In genomic region chr18:48952287-48953095, GRCh38 we compare ENCODE assay signal across 1 cellular context.
A peak's percentile ranks its signal among the peaks of the same experiment; 100 is the strongest.
TF ChIP-seq lines count a peak whose summit lies in the region.

No MANE protein-coding gene starts in this region.

TF ChIP-seq in HepG2, 621 proteins besides CTCF, POLR2A, EP300 and RAD21 (continued from another document and continues in another):
- TF ChIP-seq, protein P1, sequence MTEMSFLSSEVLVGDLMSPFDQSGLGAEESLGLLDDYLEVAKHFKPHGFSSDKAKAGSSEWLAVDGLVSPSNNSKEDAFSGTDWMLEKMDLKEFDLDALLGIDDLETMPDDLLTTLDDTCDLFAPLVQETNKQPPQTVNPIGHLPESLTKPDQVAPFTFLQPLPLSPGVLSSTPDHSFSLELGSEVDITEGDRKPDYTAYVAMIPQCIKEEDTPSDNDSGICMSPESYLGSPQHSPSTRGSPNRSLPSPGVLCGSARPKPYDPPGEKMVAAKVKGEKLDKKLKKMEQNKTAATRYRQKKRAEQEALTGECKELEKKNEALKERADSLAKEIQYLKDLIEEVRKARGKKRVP (CRISPR knock-in tag; IDR thresholded peaks at IDR 0.05): 0 out of 4 replicates have a peak, but pooled peaks of 1 of the 2 experiments have one; percentile 25
- TF ChIP-seq JUND (CRISPR knock-in tag; IDR thresholded peaks at IDR 0.05) (no peak), NR2C2 (CRISPR knock-in tag; IDR thresholded peaks at IDR 0.05; ENCODE audit: borderline replicate concordance) (peak; percentile 20; the same call in 1 of the 2 replicates), SKI (IDR thresholded peaks at IDR 0.05; ENCODE audit: partially characterized antibody) (peak; percentile 94), ZNF841 (CRISPR knock-in tag; IDR thresholded peaks at IDR 0.05; ENCODE audit: borderline replicate concordance) (no peak), ZNF772 (CRISPR knock-in tag; IDR thresholded peaks at IDR 0.05) (no peak), ZNF317 (CRISPR knock-in tag; IDR thresholded peaks at IDR 0.05) (peak; percentile 68), SRSF1 (optimal IDR thresholded peaks at IDR 0.05; ENCODE audit: low read depth, low read length) (peak; percentile 96), HBP1 (CRISPR knock-in tag; IDR thresholded peaks at IDR 0.05; ENCODE audit: low read depth) (peak; percentile 34; the same call in 1 of the 2 replicates), PITX1 (CRISPR knock-in tag; IDR thresholded peaks at IDR 0.05) (no peak), ISL2 (CRISPR knock-in tag; IDR thresholded peaks at IDR 0.05) (peak; percentile 47), ZFP1 (CRISPR knock-in tag; IDR thresholded peaks at IDR 0.05) (no peak), NPAS2 (CRISPR knock-in tag; IDR thresholded peaks at IDR 0.05; ENCODE audit: borderline replicate concordance) (no peak), ZMYM2 (CRISPR knock-in tag; IDR thresholded peaks at IDR 0.05) (no peak), ZBTB25 (CRISPR knock-in tag; IDR thresholded peaks at IDR 0.05) (peak; percentile 26; the same call in 1 of the 2 replicates), ZNF563 (CRISPR knock-in tag; IDR thresholded peaks at IDR 0.05) (0 out of 2 replicates have a peak, but pooled peaks have one; percentile 45), NKX3-1 (CRISPR knock-in tag; IDR thresholded peaks at IDR 0.05) (0 out of 2 replicates have a peak, but pooled peaks have one; percentile 46), TFDP2 (CRISPR knock-in tag; IDR thresholded peaks at IDR 0.05) (no peak; the same call in 1 of the 2 replicates), ZNF674 (CRISPR knock-in tag; IDR thresholded peaks at IDR 0.05; ENCODE audit: low read depth) (no peak), KDM2A (CRISPR knock-in tag; IDR thresholded peaks at IDR 0.05; ENCODE audit: borderline replicate concordance, low read depth) (peak; percentile 73; the same call in 1 of the 2 replicates), XBP1 (CRISPR knock-in tag; IDR thresholded peaks at IDR 0.05) (no peak), ZNF296 (CRISPR knock-in tag; conservative IDR thresholded peaks at IDR 0.05) (no peak), PATZ1 (CRISPR knock-in tag; IDR thresholded peaks at IDR 0.05) (peak; percentile 36; the same call in 1 of the 2 replicates), ZNF138 (CRISPR knock-in tag; IDR thresholded peaks at IDR 0.05; ENCODE audit: low read depth) (no peak), ADNP (CRISPR knock-in tag; IDR thresholded peaks at IDR 0.05) (no peak), RXRA (CRISPR knock-in tag; IDR thresholded peaks at IDR 0.05) (peak; percentile 45), TP53 (CRISPR knock-in tag; conservative IDR thresholded peaks at IDR 0.05) (0 out of 2 replicates have a peak, but pooled peaks have one; percentile 15), ZNF337 (CRISPR knock-in tag; IDR thresholded peaks at IDR 0.05; ENCODE audit: borderline replicate concordance, low read depth) (peak; percentile 46; the same call in 1 of the 2 replicates), SAFB2 (CRISPR knock-in tag; IDR thresholded peaks at IDR 0.05; ENCODE audit: borderline replicate concordance, low read depth) (no peak), LCORL (IDR thresholded peaks at IDR 0.05) (no peak), LCORL (CRISPR knock-in tag; IDR thresholded peaks at IDR 0.05) (no peak), KDM3A (CRISPR knock-in tag; IDR thresholded peaks at IDR 0.05; ENCODE audit: low read depth) (no peak), NFE2L1 (CRISPR knock-in tag; IDR thresholded peaks at IDR 0.05; ENCODE audit: borderline replicate concordance) (no peak), ZNF343 (CRISPR knock-in tag; IDR thresholded peaks at IDR 0.05) (0 out of 2 replicates have a peak, but pooled peaks have one; percentile 10), ZFP36L2 (CRISPR knock-in tag; IDR thresholded peaks at IDR 0.05) (no peak)
- TF ChIP-seq, protein P2, sequence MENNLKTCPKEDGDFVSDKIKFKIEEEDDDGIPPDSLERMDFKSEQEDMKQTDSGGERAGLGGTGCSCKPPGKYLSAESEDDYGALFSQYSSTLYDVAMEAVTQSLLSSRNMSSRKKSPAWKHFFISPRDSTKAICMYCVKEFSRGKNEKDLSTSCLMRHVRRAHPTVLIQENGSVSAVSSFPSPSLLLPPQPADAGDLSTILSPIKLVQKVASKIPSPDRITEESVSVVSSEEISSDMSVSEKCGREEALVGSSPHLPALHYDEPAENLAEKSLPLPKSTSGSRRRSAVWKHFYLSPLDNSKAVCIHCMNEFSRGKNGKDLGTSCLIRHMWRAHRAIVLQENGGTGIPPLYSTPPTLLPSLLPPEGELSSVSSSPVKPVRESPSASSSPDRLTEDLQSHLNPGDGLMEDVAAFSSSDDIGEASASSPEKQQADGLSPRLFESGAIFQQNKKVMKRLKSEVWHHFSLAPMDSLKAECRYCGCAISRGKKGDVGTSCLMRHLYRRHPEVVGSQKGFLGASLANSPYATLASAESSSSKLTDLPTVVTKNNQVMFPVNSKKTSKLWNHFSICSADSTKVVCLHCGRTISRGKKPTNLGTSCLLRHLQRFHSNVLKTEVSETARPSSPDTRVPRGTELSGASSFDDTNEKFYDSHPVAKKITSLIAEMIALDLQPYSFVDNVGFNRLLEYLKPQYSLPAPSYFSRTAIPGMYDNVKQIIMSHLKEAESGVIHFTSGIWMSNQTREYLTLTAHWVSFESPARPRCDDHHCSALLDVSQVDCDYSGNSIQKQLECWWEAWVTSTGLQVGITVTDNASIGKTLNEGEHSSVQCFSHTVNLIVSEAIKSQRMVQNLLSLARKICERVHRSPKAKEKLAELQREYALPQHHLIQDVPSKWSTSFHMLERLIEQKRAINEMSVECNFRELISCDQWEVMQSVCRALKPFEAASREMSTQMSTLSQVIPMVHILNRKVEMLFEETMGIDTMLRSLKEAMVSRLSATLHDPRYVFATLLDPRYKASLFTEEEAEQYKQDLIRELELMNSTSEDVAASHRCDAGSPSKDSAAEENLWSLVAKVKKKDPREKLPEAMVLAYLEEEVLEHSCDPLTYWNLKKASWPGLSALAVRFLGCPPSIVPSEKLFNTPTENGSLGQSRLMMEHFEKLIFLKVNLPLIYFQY (CRISPR knock-in tag; IDR thresholded peaks at IDR 0.05; ENCODE audit: borderline replicate concordance): peak; percentile 93
- TF ChIP-seq, protein P3, sequence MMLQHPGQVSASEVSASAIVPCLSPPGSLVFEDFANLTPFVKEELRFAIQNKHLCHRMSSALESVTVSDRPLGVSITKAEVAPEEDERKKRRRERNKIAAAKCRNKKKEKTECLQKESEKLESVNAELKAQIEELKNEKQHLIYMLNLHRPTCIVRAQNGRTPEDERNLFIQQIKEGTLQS (CRISPR knock-in tag; IDR thresholded peaks at IDR 0.05): no peak
- TF ChIP-seq, protein P4, sequence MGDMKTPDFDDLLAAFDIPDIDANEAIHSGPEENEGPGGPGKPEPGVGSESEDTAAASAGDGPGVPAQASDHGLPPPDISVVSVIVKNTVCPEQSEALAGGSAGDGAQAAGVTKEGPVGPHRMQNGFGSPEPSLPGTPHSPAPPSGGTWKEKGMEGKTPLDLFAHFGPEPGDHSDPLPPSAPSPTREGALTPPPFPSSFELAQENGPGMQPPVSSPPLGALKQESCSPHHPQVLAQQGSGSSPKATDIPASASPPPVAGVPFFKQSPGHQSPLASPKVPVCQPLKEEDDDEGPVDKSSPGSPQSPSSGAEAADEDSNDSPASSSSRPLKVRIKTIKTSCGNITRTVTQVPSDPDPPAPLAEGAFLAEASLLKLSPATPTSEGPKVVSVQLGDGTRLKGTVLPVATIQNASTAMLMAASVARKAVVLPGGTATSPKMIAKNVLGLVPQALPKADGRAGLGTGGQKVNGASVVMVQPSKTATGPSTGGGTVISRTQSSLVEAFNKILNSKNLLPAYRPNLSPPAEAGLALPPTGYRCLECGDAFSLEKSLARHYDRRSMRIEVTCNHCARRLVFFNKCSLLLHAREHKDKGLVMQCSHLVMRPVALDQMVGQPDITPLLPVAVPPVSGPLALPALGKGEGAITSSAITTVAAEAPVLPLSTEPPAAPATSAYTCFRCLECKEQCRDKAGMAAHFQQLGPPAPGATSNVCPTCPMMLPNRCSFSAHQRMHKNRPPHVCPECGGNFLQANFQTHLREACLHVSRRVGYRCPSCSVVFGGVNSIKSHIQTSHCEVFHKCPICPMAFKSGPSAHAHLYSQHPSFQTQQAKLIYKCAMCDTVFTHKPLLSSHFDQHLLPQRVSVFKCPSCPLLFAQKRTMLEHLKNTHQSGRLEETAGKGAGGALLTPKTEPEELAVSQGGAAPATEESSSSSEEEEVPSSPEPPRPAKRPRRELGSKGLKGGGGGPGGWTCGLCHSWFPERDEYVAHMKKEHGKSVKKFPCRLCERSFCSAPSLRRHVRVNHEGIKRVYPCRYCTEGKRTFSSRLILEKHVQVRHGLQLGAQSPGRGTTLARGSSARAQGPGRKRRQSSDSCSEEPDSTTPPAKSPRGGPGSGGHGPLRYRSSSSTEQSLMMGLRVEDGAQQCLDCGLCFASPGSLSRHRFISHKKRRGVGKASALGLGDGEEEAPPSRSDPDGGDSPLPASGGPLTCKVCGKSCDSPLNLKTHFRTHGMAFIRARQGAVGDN (CRISPR knock-in tag; IDR thresholded peaks at IDR 0.05): peak; percentile 81
- TF ChIP-seq, protein P5, sequence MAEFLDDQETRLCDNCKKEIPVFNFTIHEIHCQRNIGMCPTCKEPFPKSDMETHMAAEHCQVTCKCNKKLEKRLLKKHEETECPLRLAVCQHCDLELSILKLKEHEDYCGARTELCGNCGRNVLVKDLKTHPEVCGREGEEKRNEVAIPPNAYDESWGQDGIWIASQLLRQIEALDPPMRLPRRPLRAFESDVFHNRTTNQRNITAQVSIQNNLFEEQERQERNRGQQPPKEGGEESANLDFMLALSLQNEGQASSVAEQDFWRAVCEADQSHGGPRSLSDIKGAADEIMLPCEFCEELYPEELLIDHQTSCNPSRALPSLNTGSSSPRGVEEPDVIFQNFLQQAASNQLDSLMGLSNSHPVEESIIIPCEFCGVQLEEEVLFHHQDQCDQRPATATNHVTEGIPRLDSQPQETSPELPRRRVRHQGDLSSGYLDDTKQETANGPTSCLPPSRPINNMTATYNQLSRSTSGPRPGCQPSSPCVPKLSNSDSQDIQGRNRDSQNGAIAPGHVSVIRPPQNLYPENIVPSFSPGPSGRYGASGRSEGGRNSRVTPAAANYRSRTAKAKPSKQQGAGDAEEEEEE (CRISPR knock-in tag; IDR thresholded peaks at IDR 0.05; ENCODE audit: borderline replicate concordance): no peak
- TF ChIP-seq, protein P6, sequence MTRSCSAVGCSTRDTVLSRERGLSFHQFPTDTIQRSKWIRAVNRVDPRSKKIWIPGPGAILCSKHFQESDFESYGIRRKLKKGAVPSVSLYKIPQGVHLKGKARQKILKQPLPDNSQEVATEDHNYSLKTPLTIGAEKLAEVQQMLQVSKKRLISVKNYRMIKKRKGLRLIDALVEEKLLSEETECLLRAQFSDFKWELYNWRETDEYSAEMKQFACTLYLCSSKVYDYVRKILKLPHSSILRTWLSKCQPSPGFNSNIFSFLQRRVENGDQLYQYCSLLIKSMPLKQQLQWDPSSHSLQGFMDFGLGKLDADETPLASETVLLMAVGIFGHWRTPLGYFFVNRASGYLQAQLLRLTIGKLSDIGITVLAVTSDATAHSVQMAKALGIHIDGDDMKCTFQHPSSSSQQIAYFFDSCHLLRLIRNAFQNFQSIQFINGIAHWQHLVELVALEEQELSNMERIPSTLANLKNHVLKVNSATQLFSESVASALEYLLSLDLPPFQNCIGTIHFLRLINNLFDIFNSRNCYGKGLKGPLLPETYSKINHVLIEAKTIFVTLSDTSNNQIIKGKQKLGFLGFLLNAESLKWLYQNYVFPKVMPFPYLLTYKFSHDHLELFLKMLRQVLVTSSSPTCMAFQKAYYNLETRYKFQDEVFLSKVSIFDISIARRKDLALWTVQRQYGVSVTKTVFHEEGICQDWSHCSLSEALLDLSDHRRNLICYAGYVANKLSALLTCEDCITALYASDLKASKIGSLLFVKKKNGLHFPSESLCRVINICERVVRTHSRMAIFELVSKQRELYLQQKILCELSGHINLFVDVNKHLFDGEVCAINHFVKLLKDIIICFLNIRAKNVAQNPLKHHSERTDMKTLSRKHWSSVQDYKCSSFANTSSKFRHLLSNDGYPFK (CRISPR knock-in tag; IDR thresholded peaks at IDR 0.05; ENCODE audit: borderline replicate concordance): peak; percentile 18; the same call in 1 of the 2 replicates
- TF ChIP-seq, protein P7, sequence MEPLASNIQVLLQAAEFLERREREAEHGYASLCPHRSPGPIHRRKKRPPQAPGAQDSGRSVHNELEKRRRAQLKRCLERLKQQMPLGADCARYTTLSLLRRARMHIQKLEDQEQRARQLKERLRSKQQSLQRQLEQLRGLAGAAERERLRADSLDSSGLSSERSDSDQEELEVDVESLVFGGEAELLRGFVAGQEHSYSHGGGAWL (CRISPR knock-in tag; IDR thresholded peaks at IDR 0.05): no peak
